In the genomic region with DNA sequence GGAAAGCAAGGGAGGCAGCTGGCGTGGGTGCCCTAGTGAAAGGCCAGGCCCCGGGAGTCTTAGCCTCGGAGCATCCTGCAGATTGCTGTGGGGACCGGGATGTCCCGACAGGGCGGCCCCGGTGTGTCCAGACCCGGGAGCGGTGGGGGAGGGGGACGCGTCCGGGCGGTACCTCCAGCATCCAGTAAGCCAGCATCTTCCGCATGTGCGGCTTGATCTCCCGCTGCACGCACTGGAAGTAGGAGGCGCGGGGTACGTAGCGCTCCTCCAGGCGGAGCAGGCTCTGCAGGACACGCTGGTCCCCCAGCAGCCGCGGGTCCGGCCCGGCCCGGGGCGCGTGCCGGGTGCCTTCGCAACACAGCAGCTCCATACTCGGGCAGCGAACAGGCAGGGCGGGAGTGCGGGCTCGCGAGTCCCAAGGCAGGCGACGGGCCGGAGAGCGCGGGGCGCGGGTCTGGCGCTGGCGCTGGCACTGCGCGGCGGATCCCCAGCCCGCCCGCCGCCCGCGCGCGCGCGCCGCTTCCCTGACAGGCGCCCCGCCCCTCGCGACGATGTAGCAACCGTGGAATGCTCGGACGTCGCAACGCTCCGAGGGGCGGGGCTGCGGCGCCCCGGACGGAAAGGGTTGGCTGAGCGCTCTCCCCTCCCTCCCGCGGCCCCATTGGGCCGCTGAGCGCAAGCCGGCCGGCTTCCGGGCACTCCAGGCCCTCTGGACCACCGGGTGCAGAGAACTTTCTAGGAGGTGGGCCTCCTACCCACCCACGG, we compare ENCODE assay signal across 1 cellular context.
A peak's percentile ranks its signal among the peaks of the same experiment; 100 is the strongest.
TF ChIP-seq lines count a peak whose summit lies in the region.

A gene (minus strand): TSS at position 529 of the 765 bp plus-strand sequence. CDS start 159 bp downstream, at position 370.

TF ChIP-seq in HepG2, 621 proteins besides CTCF, POLR2A, EP300 and RAD21 (continued from another document and continues in another):
- TF ChIP-seq SMARCC2 (IDR thresholded peaks at IDR 0.05) (no peak), MATR3 (CRISPR knock-in tag; IDR thresholded peaks at IDR 0.05) (no peak), NCOA5 (CRISPR knock-in tag; IDR thresholded peaks at IDR 0.05) (no peak), ZNF207 (IDR thresholded peaks at IDR 0.05; ENCODE audit: borderline replicate concordance) (no peak), PRPF4 (IDR thresholded peaks at IDR 0.05; ENCODE audit: low read depth, low read length, poor library complexity, severe bottlenecking) (no peak), FOXA3 (CRISPR knock-in tag; IDR thresholded peaks at IDR 0.05) (no peak), PHF8 (CRISPR knock-in tag; IDR thresholded peaks at IDR 0.05) (peak; percentile 61), PCBP2 (optimal IDR thresholded peaks at IDR 0.05; ENCODE audit: low read depth, low read length, poor library complexity, severe bottlenecking) (no peak), FOXA1 (IDR thresholded peaks at IDR 0.05) (no peak), FOXA1 (CRISPR knock-in tag; IDR thresholded peaks at IDR 0.05) (no peak), JARID2 (CRISPR knock-in tag; IDR thresholded peaks at IDR 0.05; ENCODE audit: insufficient replicate concordance) (no peak), HIVEP1 (CRISPR knock-in tag; IDR thresholded peaks at IDR 0.05) (0 out of 2 replicates have a peak, but pooled peaks have one; percentile 14), ARHGAP35 (CRISPR knock-in tag; IDR thresholded peaks at IDR 0.05; ENCODE audit: borderline replicate concordance) (no peak), MTF2 (CRISPR knock-in tag; IDR thresholded peaks at IDR 0.05; ENCODE audit: borderline replicate concordance) (no peak; the same call in 1 of the 2 replicates), NR2F2 (IDR thresholded peaks at IDR 0.05; ENCODE audit: borderline replicate concordance, low read depth) (no peak), ZC3H13 (CRISPR knock-in tag; IDR thresholded peaks at IDR 0.05) (no peak), ZNF292 (CRISPR knock-in tag; IDR thresholded peaks at IDR 0.05; ENCODE audit: borderline replicate concordance, low read depth) (no peak), SOX13 (IDR thresholded peaks at IDR 0.05) (no peak), SOX13 (CRISPR knock-in tag; conservative IDR thresholded peaks at IDR 0.05 in 1 of 2, IDR thresholded peaks at IDR 0.05 in 1 of 2) (no peak), NFRKB (IDR thresholded peaks at IDR 0.05) (no peak), AKAP8 (CRISPR knock-in tag; IDR thresholded peaks at IDR 0.05) (peak; percentile 20; the same call in 1 of the 2 replicates), FOXK1 (CRISPR knock-in tag; IDR thresholded peaks at IDR 0.05; ENCODE audit: borderline replicate concordance, low read depth) (no peak), ZNF577 (CRISPR knock-in tag; IDR thresholded peaks at IDR 0.05; ENCODE audit: borderline replicate concordance, low read depth) (peak; percentile 42; the same call in 1 of the 2 replicates), TCF12 (IDR thresholded peaks at IDR 0.05) (no peak), TCF12 (CRISPR knock-in tag; IDR thresholded peaks at IDR 0.05) (0 out of 2 replicates have a peak, but pooled peaks have one; percentile 12), REL (CRISPR knock-in tag; conservative IDR thresholded peaks at IDR 0.05) (no peak), IKZF4 (CRISPR knock-in tag; IDR thresholded peaks at IDR 0.05; ENCODE audit: borderline replicate concordance, low read depth, not compliant biosample characterization) (no peak), FOXP1 (IDR thresholded peaks at IDR 0.05) (no peak), FOXP1 (CRISPR knock-in tag; IDR thresholded peaks at IDR 0.05) (no peak), PAWR (CRISPR knock-in tag; IDR thresholded peaks at IDR 0.05; ENCODE audit: borderline replicate concordance) (no peak), ARNT (IDR thresholded peaks at IDR 0.05) (no peak), ZNF333 (CRISPR knock-in tag; IDR thresholded peaks at IDR 0.05; ENCODE audit: borderline replicate concordance) (0 out of 2 replicates have a peak, but pooled peaks have one; percentile 84), SNRNP70 (IDR thresholded peaks at IDR 0.05; ENCODE audit: low read depth, low read length) (no peak)
- TF ChIP-seq, protein P1, sequence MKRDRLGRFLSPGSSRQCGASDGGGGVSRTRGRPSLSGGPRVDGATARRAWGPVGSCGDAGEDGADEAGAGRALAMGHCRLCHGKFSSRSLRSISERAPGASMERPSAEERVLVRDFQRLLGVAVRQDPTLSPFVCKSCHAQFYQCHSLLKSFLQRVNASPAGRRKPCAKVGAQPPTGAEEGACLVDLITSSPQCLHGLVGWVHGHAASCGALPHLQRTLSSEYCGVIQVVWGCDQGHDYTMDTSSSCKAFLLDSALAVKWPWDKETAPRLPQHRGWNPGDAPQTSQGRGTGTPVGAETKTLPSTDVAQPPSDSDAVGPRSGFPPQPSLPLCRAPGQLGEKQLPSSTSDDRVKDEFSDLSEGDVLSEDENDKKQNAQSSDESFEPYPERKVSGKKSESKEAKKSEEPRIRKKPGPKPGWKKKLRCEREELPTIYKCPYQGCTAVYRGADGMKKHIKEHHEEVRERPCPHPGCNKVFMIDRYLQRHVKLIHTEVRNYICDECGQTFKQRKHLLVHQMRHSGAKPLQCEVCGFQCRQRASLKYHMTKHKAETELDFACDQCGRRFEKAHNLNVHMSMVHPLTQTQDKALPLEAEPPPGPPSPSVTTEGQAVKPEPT (CRISPR knock-in tag; IDR thresholded peaks at IDR 0.05; ENCODE audit: low read depth): peak; percentile 81; the same call in 1 of the 2 replicates
- TF ChIP-seq, protein P2, sequence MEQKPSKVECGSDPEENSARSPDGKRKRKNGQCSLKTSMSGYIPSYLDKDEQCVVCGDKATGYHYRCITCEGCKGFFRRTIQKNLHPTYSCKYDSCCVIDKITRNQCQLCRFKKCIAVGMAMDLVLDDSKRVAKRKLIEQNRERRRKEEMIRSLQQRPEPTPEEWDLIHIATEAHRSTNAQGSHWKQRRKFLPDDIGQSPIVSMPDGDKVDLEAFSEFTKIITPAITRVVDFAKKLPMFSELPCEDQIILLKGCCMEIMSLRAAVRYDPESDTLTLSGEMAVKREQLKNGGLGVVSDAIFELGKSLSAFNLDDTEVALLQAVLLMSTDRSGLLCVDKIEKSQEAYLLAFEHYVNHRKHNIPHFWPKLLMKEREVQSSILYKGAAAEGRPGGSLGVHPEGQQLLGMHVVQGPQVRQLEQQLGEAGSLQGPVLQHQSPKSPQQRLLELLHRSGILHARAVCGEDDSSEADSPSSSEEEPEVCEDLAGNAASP (CRISPR knock-in tag; IDR thresholded peaks at IDR 0.05; ENCODE audit: borderline replicate concordance): no peak; the same call in 1 of the 2 replicates
- TF ChIP-seq, protein P3, sequence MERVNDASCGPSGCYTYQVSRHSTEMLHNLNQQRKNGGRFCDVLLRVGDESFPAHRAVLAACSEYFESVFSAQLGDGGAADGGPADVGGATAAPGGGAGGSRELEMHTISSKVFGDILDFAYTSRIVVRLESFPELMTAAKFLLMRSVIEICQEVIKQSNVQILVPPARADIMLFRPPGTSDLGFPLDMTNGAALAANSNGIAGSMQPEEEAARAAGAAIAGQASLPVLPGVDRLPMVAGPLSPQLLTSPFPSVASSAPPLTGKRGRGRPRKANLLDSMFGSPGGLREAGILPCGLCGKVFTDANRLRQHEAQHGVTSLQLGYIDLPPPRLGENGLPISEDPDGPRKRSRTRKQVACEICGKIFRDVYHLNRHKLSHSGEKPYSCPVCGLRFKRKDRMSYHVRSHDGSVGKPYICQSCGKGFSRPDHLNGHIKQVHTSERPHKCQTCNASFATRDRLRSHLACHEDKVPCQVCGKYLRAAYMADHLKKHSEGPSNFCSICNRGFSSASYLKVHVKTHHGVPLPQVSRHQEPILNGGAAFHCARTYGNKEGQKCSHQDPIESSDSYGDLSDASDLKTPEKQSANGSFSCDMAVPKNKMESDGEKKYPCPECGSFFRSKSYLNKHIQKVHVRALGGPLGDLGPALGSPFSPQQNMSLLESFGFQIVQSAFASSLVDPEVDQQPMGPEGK (CRISPR knock-in tag; IDR thresholded peaks at IDR 0.05): peak; percentile 38
- TF ChIP-seq, protein P4, sequence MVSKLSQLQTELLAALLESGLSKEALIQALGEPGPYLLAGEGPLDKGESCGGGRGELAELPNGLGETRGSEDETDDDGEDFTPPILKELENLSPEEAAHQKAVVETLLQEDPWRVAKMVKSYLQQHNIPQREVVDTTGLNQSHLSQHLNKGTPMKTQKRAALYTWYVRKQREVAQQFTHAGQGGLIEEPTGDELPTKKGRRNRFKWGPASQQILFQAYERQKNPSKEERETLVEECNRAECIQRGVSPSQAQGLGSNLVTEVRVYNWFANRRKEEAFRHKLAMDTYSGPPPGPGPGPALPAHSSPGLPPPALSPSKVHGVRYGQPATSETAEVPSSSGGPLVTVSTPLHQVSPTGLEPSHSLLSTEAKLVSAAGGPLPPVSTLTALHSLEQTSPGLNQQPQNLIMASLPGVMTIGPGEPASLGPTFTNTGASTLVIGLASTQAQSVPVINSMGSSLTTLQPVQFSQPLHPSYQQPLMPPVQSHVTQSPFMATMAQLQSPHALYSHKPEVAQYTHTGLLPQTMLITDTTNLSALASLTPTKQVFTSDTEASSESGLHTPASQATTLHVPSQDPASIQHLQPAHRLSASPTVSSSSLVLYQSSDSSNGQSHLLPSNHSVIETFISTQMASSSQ (IDR thresholded peaks at IDR 0.05; ENCODE audit: low read depth): no peak
- TF ChIP-seq, protein P4 (CRISPR knock-in tag; IDR thresholded peaks at IDR 0.05; ENCODE audit: borderline replicate concordance): peak; percentile 67; the same call in 1 of the 2 replicates
- TF ChIP-seq, protein P5, sequence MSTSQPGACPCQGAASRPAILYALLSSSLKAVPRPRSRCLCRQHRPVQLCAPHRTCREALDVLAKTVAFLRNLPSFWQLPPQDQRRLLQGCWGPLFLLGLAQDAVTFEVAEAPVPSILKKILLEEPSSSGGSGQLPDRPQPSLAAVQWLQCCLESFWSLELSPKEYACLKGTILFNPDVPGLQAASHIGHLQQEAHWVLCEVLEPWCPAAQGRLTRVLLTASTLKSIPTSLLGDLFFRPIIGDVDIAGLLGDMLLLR (CRISPR knock-in tag; IDR thresholded peaks at IDR 0.05): no peak
- TF ChIP-seq, protein P6, sequence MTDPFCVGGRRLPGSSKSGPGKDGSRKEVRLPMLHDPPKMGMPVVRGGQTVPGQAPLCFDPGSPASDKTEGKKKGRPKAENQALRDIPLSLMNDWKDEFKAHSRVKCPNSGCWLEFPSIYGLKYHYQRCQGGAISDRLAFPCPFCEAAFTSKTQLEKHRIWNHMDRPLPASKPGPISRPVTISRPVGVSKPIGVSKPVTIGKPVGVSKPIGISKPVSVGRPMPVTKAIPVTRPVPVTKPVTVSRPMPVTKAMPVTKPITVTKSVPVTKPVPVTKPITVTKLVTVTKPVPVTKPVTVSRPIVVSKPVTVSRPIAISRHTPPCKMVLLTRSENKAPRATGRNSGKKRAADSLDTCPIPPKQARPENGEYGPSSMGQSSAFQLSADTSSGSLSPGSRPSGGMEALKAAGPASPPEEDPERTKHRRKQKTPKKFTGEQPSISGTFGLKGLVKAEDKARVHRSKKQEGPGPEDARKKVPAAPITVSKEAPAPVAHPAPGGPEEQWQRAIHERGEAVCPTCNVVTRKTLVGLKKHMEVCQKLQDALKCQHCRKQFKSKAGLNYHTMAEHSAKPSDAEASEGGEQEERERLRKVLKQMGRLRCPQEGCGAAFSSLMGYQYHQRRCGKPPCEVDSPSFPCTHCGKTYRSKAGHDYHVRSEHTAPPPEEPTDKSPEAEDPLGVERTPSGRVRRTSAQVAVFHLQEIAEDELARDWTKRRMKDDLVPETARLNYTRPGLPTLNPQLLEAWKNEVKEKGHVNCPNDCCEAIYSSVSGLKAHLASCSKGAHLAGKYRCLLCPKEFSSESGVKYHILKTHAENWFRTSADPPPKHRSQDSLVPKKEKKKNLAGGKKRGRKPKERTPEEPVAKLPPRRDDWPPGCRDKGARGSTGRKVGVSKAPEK (CRISPR knock-in tag; IDR thresholded peaks at IDR 0.05; ENCODE audit: borderline replicate concordance): no peak
- TF ChIP-seq, protein P7, sequence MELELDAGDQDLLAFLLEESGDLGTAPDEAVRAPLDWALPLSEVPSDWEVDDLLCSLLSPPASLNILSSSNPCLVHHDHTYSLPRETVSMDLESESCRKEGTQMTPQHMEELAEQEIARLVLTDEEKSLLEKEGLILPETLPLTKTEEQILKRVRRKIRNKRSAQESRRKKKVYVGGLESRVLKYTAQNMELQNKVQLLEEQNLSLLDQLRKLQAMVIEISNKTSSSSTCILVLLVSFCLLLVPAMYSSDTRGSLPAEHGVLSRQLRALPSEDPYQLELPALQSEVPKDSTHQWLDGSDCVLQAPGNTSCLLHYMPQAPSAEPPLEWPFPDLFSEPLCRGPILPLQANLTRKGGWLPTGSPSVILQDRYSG (CRISPR knock-in tag; IDR thresholded peaks at IDR 0.05): no peak
- TF ChIP-seq, protein P8, sequence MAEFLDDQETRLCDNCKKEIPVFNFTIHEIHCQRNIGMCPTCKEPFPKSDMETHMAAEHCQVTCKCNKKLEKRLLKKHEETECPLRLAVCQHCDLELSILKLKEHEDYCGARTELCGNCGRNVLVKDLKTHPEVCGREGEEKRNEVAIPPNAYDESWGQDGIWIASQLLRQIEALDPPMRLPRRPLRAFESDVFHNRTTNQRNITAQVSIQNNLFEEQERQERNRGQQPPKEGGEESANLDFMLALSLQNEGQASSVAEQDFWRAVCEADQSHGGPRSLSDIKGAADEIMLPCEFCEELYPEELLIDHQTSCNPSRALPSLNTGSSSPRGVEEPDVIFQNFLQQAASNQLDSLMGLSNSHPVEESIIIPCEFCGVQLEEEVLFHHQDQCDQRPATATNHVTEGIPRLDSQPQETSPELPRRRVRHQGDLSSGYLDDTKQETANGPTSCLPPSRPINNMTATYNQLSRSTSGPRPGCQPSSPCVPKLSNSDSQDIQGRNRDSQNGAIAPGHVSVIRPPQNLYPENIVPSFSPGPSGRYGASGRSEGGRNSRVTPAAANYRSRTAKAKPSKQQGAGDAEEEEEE (CRISPR knock-in tag; IDR thresholded peaks at IDR 0.05; ENCODE audit: borderline replicate concordance): no peak
- TF ChIP-seq, protein P9, sequence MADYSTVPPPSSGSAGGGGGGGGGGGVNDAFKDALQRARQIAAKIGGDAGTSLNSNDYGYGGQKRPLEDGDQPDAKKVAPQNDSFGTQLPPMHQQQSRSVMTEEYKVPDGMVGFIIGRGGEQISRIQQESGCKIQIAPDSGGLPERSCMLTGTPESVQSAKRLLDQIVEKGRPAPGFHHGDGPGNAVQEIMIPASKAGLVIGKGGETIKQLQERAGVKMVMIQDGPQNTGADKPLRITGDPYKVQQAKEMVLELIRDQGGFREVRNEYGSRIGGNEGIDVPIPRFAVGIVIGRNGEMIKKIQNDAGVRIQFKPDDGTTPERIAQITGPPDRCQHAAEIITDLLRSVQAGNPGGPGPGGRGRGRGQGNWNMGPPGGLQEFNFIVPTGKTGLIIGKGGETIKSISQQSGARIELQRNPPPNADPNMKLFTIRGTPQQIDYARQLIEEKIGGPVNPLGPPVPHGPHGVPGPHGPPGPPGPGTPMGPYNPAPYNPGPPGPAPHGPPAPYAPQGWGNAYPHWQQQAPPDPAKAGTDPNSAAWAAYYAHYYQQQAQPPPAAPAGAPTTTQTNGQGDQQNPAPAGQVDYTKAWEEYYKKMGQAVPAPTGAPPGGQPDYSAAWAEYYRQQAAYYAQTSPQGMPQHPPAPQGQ (CRISPR knock-in tag; IDR thresholded peaks at IDR 0.05; ENCODE audit: borderline replicate concordance): no peak
